2 cellular contexts compared by ENCODE assay signal in the genomic region with DNA sequence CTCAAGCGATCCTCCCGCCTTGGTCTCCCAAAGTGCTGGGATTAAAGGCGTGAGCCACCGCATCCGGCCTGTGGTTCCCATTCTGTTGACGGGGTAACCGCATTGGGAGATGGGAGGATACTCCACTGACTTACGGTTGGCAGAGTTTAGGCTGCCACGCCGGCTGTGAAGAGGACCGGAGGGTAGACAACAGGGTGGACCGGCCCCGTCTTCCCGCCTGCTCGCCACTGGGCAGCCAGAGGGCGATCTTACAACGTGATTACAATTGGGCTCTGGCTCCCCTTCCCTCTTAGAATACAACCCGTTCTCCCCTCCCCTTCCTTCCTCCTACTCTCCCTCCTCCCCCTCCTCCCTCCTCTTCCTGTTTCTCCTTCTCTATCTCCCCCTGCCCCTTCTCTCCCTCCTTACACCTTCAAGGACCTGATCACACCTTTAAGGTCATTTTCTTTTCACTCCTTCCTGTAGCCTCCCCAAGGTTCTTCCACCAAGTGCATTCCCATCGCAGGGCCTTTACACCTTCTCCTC.
TF ChIP-seq lines count a peak whose summit lies in the region.

No MANE protein-coding gene starts in this region.

TF ChIP-seq in HEK293, 187 proteins besides CTCF, POLR2A, EP300 and RAD21 (continues in another document):
- TF ChIP-seq ZNF843 (tag by site-specific recombination; IDR thresholded peaks at IDR 0.05) (peak; percentile 59; the same call in 1 of the 2 replicates), ZNF175 (tag by site-specific recombination; IDR thresholded peaks at IDR 0.05) (no peak), ZNF133 (tag by site-specific recombination; IDR thresholded peaks at IDR 0.05) (no peak), ZNF600 (tag by site-specific recombination; IDR thresholded peaks at IDR 0.05) (peak; percentile 52; the same call in 1 of the 2 replicates), GFI1B (tag by site-specific recombination; IDR thresholded peaks at IDR 0.05) (no peak), MEIS1 (CRISPR knock-in tag; IDR thresholded peaks at IDR 0.05; ENCODE audit: borderline replicate concordance) (no peak), GLI4 (tag by site-specific recombination; IDR thresholded peaks at IDR 0.05) (0 out of 2 replicates have a peak, but pooled peaks have one; percentile 51), KLF1 (tag by site-specific recombination; IDR thresholded peaks at IDR 0.05) (peak; percentile 40; the same call in 1 of the 2 replicates), ZNF324 (tag by site-specific recombination; IDR thresholded peaks at IDR 0.05) (peak; percentile 62), IKZF3 (tag by site-specific recombination; IDR thresholded peaks at IDR 0.05) (peak; percentile 30; the same call in 1 of the 2 replicates), EGR2 (tag by site-specific recombination; IDR thresholded peaks at IDR 0.05; ENCODE audit: low read depth) (peak; percentile 95), ZNF341 (tag by site-specific recombination; IDR thresholded peaks at IDR 0.05; ENCODE audit: low read depth) (peak; percentile 82), KLF16 (tag by site-specific recombination; IDR thresholded peaks at IDR 0.05) (no peak), ELK4 (IDR thresholded peaks at IDR 0.05; ENCODE audit: borderline replicate concordance, low read depth, low read length) (no peak), ZXDB (tag by site-specific recombination; IDR thresholded peaks at IDR 0.05) (peak; percentile 74), WT1 (tag by site-specific recombination; IDR thresholded peaks at IDR 0.05) (peak; percentile 82)
- TF ChIP-seq, protein P1, sequence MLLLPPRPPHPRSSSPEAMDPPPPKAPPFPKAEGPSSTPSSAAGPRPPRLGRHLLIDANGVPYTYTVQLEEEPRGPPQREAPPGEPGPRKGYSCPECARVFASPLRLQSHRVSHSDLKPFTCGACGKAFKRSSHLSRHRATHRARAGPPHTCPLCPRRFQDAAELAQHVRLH (tag by site-specific recombination; IDR thresholded peaks at IDR 0.05), result peak; percentile 89
- TF ChIP-seq, protein P2, sequence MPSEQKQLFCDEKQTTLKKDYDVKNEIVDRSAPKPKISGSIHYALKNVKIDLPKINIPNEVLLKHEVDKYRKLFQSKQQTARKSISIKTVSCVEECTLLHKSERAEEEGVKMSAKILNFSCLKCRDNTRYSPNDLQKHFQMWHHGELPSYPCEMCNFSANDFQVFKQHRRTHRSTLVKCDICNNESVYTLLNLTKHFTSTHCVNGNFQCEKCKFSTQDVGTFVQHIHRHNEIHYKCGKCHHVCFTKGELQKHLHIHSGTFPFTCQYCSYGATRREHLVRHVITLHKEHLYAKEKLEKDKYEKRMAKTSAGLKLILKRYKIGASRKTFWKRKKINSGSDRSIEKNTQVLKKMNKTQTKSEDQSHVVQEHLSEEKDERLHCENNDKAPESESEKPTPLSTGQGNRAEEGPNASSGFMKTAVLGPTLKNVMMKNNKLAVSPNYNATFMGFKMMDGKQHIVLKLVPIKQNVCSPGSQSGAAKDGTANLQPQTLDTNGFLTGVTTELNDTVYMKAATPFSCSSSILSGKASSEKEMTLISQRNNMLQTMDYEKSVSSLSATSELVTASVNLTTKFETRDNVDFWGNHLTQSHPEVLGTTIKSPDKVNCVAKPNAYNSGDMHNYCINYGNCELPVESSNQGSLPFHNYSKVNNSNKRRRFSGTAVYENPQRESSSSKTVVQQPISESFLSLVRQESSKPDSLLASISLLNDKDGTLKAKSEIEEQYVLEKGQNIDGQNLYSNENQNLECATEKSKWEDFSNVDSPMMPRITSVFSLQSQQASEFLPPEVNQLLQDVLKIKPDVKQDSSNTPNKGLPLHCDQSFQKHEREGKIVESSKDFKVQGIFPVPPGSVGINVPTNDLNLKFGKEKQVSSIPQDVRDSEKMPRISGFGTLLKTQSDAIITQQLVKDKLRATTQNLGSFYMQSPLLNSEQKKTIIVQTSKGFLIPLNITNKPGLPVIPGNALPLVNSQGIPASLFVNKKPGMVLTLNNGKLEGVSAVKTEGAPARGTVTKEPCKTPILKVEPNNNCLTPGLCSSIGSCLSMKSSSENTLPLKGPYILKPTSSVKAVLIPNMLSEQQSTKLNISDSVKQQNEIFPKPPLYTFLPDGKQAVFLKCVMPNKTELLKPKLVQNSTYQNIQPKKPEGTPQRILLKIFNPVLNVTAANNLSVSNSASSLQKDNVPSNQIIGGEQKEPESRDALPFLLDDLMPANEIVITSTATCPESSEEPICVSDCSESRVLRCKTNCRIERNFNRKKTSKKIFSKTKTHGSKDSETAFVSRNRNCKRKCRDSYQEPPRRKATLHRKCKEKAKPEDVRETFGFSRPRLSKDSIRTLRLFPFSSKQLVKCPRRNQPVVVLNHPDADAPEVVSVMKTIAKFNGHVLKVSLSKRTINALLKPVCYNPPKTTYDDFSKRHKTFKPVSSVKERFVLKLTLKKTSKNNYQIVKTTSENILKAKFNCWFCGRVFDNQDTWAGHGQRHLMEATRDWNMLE (tag by site-specific recombination; conservative IDR thresholded peaks at IDR 0.05; ENCODE audit: low read depth), result peak; percentile 49; the same call in 1 of the 2 replicates
- TF ChIP-seq, protein P3, sequence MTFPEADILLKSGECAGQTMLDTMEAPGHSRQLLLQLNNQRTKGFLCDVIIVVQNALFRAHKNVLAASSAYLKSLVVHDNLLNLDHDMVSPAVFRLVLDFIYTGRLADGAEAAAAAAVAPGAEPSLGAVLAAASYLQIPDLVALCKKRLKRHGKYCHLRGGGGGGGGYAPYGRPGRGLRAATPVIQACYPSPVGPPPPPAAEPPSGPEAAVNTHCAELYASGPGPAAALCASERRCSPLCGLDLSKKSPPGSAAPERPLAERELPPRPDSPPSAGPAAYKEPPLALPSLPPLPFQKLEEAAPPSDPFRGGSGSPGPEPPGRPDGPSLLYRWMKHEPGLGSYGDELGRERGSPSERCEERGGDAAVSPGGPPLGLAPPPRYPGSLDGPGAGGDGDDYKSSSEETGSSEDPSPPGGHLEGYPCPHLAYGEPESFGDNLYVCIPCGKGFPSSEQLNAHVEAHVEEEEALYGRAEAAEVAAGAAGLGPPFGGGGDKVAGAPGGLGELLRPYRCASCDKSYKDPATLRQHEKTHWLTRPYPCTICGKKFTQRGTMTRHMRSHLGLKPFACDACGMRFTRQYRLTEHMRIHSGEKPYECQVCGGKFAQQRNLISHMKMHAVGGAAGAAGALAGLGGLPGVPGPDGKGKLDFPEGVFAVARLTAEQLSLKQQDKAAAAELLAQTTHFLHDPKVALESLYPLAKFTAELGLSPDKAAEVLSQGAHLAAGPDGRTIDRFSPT (tag by site-specific recombination; IDR thresholded peaks at IDR 0.05), result 0 out of 2 replicates have a peak, but pooled peaks have one; percentile 34

TF ChIP-seq in endothelial cell of umbilical vein, 7 proteins besides CTCF, POLR2A, EP300 and RAD21:
- TF ChIP-seq EZH2 (IDR thresholded peaks at IDR 0.05; ENCODE audit: borderline replicate concordance, low read depth, low read length, severe bottlenecking) (no peak), JUN (IDR thresholded peaks at IDR 0.05; ENCODE audit: borderline replicate concordance, insufficient read depth, insufficient read length, low read depth) (no peak), POLR2AphosphoS5 (IDR thresholded peaks at IDR 0.05; ENCODE audit: insufficient read depth, low read depth, low read length) (peak; percentile 67), FOS (IDR thresholded peaks at IDR 0.05; ENCODE audit: borderline replicate concordance, insufficient read depth, low read length) (no peak), GATA2 (IDR thresholded peaks at IDR 0.05; ENCODE audit: insufficient read depth, insufficient read length, low read depth, low read length) (no peak), MYC (IDR thresholded peaks at IDR 0.05; ENCODE audit: low read depth, low read length) (no peak)
- TF ChIP-seq, protein P4, sequence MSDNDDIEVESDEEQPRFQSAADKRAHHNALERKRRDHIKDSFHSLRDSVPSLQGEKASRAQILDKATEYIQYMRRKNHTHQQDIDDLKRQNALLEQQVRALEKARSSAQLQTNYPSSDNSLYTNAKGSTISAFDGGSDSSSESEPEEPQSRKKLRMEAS (IDR thresholded peaks at IDR 0.05; ENCODE audit: insufficient read depth, insufficient read length), result no peak
